Comparison of ENCODE assay signal across 1 cellular context in genomic region chr19:49450405-49450804, GRCh38.
TF ChIP-seq lines count a peak whose summit lies in the region.

No MANE protein-coding gene starts in this region.

TF ChIP-seq in HepG2, 621 proteins besides CTCF, POLR2A, EP300 and RAD21:
- no peak for TF ChIP-seq SATB2 (CRISPR knock-in tag; IDR thresholded peaks at IDR 0.05)
- TF ChIP-seq BORCS8-MEF2B (CRISPR knock-in tag; IDR thresholded peaks at IDR 0.05) = no peak
- TF ChIP-seq SP2 (CRISPR knock-in tag; IDR thresholded peaks at IDR 0.05) = no peak
- no peak for TF ChIP-seq AHDC1 (CRISPR knock-in tag; IDR thresholded peaks at IDR 0.05; ENCODE audit: borderline replicate concordance)
- TF ChIP-seq NFRKB (IDR thresholded peaks at IDR 0.05) = no peak
- no peak for TF ChIP-seq KDM3A (CRISPR knock-in tag; IDR thresholded peaks at IDR 0.05; ENCODE audit: low read depth)
- TF ChIP-seq ZHX1 (CRISPR knock-in tag; IDR thresholded peaks at IDR 0.05; ENCODE audit: low read depth) = no peak
- no peak for TF ChIP-seq ZNF329 (CRISPR knock-in tag; IDR thresholded peaks at IDR 0.05; ENCODE audit: low read depth)
- TF ChIP-seq ZNF414 (CRISPR knock-in tag; IDR thresholded peaks at IDR 0.05) = no peak
- TF ChIP-seq ZNF44 (CRISPR knock-in tag; IDR thresholded peaks at IDR 0.05) = no peak
- no peak for TF ChIP-seq DR1 (CRISPR knock-in tag; IDR thresholded peaks at IDR 0.05)
- TF ChIP-seq SKIL (CRISPR knock-in tag; IDR thresholded peaks at IDR 0.05; ENCODE audit: borderline replicate concordance) = no peak
- no peak for TF ChIP-seq ZFAT (CRISPR knock-in tag; conservative IDR thresholded peaks at IDR 0.05)
- no peak for TF ChIP-seq E2F2 (CRISPR knock-in tag; IDR thresholded peaks at IDR 0.05; ENCODE audit: borderline replicate concordance)
- TF ChIP-seq ATRX (CRISPR knock-in tag; IDR thresholded peaks at IDR 0.05; ENCODE audit: borderline replicate concordance) = no peak
- TF ChIP-seq ZNF431 (CRISPR knock-in tag; IDR thresholded peaks at IDR 0.05; ENCODE audit: borderline replicate concordance, low read depth) = no peak
- no peak for TF ChIP-seq REPIN1 (CRISPR knock-in tag; IDR thresholded peaks at IDR 0.05; ENCODE audit: borderline replicate concordance, low read depth)
TF ChIP-seq in HepG2: peak in this region for 0.
